In genomic region chr2:121722479-121722878, GRCh38 we compare ENCODE assay signal across 11 cellular contexts. TPM values are rescaled to one million over a fixed set of nuclear protein-coding genes. Genes with fewer than 3 reads are reported as not detected.
DNase-seq lines count a peak whose midpoint lies in the region; ATAC-seq and TF ChIP-seq lines count a peak whose summit lies in the region.
"Had no signal": no experiment of that assay in that cellular context is flagged by ENCODE, and none has a peak within 500 bp of the region (broad histone marks: within the 10 kb centered on the region; RNA-seq: fewer than 3 reads in every experiment).

No MANE protein-coding gene starts in this region.

- peaks cover 5% of the 10 kb centered on the region for H3K36me3 Mint-ChIP-seq in T-helper 2 cell treated with Interferon-gamma antibody and Interleukin-4, amounts not matched to agents 5 μg/mL and 100 μg/mL, for 36 hours (ENCODE audit: low read depth)

- no peak for ATAC-seq in HG03378 (IDR thresholded peaks at IDR 0.05; ENCODE audit: unreplicated experiment)
- ATAC-seq: stimulated activated memory B cell treated with anti-CD40 and anti-IgM and Interleukin-4, amounts not matched to agents 10 μg/mL and 1 μg/mL and 100 μg/mL, for 72 hours had no signal

- peaks cover 18% of the 10 kb centered on the region for H3K4me1 Mint-ChIP-seq in T-helper 2 cell treated with Interferon-gamma antibody and Interleukin-4, amounts not matched to agents 5 μg/mL and 100 μg/mL, for 36 hours (ENCODE audit: low read depth)

- no peak overlapping the region for H3K4me3 ChIP-seq in fibroblast of the aortic adventitia (ENCODE audit: low read depth, low read length)
- no peak overlapping the region for H3K4me3 ChIP-seq in tibial artery
- H3K4me3 ChIP-seq in esophagus muscularis mucosa, result no peak overlapping the region

- peak; percentile 73 for DNase-seq in stimulated activated CD4-positive, alpha-beta T cell treated with anti-CD3 and anti-CD28 coated beads, Interleukin-1b, Interleukin-23, amount 100 ng/mL, for 48 hours
- no peak for DNase-seq in stimulated activated CD4-positive, alpha-beta T cell treated with anti-CD3 and anti-CD28 coated beads, Interleukin-4, amount 100 ng/mL, for 1 hour
- DNase-seq in T-helper 2 cell treated with Interferon-gamma antibody and Interleukin-4, amounts not matched to agents 5 μg/mL and 100 μg/mL, for 36 hours (ENCODE audit: low spot score), result peak; percentile 59
- DNase-seq in fibroblast of the aortic adventitia (ENCODE audit: low read depth) (peak; percentile 62), tibial artery (peak in 1 of 2 donors; percentile 19), esophagus muscularis mucosa (ENCODE audit: extremely low spot score) (no peak)
- DNase-seq in stimulated activated naive CD4-positive, alpha-beta T cell treated with Interleukin-2 at 50 U/mL for 16 hours (lab: John Stamatoyannopoulos, UW), result no peak
- DNase-seq: DMS79, NCI-H1417 had no signal

- no peaks in the 10 kb centered on the region for H3K9me3 Mint-ChIP-seq in T-helper 2 cell treated with Interferon-gamma antibody and Interleukin-4, amounts not matched to agents 5 μg/mL and 100 μg/mL, for 36 hours
- H3K9me3 Mint-ChIP-seq: stimulated activated memory B cell treated with anti-CD40 and anti-IgM and Interleukin-4, amounts not matched to agents 10 μg/mL and 1 μg/mL and 100 μg/mL, for 72 hours had no signal

- intact Hi-C loops in tibial artery (cut with DNase I; ENCODE audit: low total_unique reads), result no loop called here
- intact Hi-C loops in esophagus muscularis mucosa (cut with DNase I), result no loop called here

- H3K27me3 Mint-ChIP-seq in T-helper 2 cell treated with Interferon-gamma antibody and Interleukin-4, amounts not matched to agents 5 μg/mL and 100 μg/mL, for 36 hours (ENCODE audit: low read depth), result no peaks in the 10 kb centered on the region
- H3K27me3 Mint-ChIP-seq: stimulated activated memory B cell treated with anti-CD40 and anti-IgM and Interleukin-4, amounts not matched to agents 10 μg/mL and 1 μg/mL and 100 μg/mL, for 72 hours had no signal

- H3K36me3 ChIP-seq in tibial artery (peaks cover 5 to 25% (median 10%) of the 10 kb centered on the region in 3 donors), esophagus muscularis mucosa (peaks cover 0 to 19% (median 11%) of the 10 kb centered on the region in 4 donors)

- TF ChIP-seq POLR2A in esophagus muscularis mucosa (IDR thresholded peaks at IDR 0.05; ENCODE audit: low read depth), result no peak

- H3K9me3 ChIP-seq in tibial artery, result no peaks in the 10 kb centered on the region
- no peaks in the 10 kb centered on the region for H3K9me3 ChIP-seq in esophagus muscularis mucosa

- H3K27me3 ChIP-seq in tibial artery (no peaks in the 10 kb centered on the region), esophagus muscularis mucosa (no peaks in the 10 kb centered on the region)

- TF ChIP-seq CTCF in fibroblast of the aortic adventitia (IDR thresholded peaks at IDR 0.05; ENCODE audit: insufficient read depth, low read length), result no peak
- no peak for TF ChIP-seq CTCF in tibial artery (IDR thresholded peaks at IDR 0.05)
- no peak for TF ChIP-seq CTCF in esophagus muscularis mucosa (IDR thresholded peaks at IDR 0.05)

- WGBS in esophagus muscularis mucosa, result 73% methylated on average over 5 of the region's 5 CpGs

- H3K4me1 ChIP-seq in tibial artery, result peaks cover 0 to 15% (median 2%) of the 10 kb centered on the region in 4 donors
- peaks cover 2 to 10% (median 8%) of the 10 kb centered on the region in 4 donors for H3K4me1 ChIP-seq in esophagus muscularis mucosa

- TF ChIP-seq EP300 in esophagus muscularis mucosa (IDR thresholded peaks at IDR 0.05), result no peak

- H3K4me3 Mint-ChIP-seq in T-helper 2 cell treated with Interferon-gamma antibody and Interleukin-4, amounts not matched to agents 5 μg/mL and 100 μg/mL, for 36 hours, result peak overlapping the region; percentile 1
- H3K4me3 Mint-ChIP-seq: stimulated activated memory B cell treated with anti-CD40 and anti-IgM and Interleukin-4, amounts not matched to agents 10 μg/mL and 1 μg/mL and 100 μg/mL, for 72 hours had no signal

- peak overlapping the region; percentile 59 for H3K27ac Mint-ChIP-seq in T-helper 2 cell treated with Interferon-gamma antibody and Interleukin-4, amounts not matched to agents 5 μg/mL and 100 μg/mL, for 36 hours
- H3K27ac Mint-ChIP-seq: stimulated activated memory B cell treated with anti-CD40 and anti-IgM and Interleukin-4, amounts not matched to agents 10 μg/mL and 1 μg/mL and 100 μg/mL, for 72 hours had no signal

- H3K27ac ChIP-seq in tibial artery (peak overlapping the region; percentile 16 to 57), esophagus muscularis mucosa (replicated peaks in 1 of 4) (no peak overlapping the region)

RNA-seq across cellular contexts. Expression of gene NIFK, which starts 14.2 kb away (rescaled TPM):
- total RNA-seq in fibroblast of the aortic adventitia (ENCODE audit: low replicate concordance), result 49.5 and 176 TPM in 2 replicates
- total RNA-seq in esophagus muscularis mucosa, result 10 to 100 TPM; 19.8 to 56.5 (median 28.5) TPM

RNA-seq across cellular contexts. Expression of gene TSN, which starts 33.0 kb away (rescaled TPM):
- total RNA-seq in fibroblast of the aortic adventitia (ENCODE audit: low replicate concordance), result 56.8 and 69.0 TPM in 2 replicates
- total RNA-seq in esophagus muscularis mucosa, result 10 to 100 TPM; 24.5 to 33.6 (median 26.3) TPM

Comparison
In these comparisons a context has a peak if more than half of its experiments do, and no peak if none do; other contexts are left out.
1. DNase-seq: peak in stimulated activated CD4-positive, alpha-beta T cell treated with anti-CD3 and anti-CD28 coated beads, Interleukin-1b, Interleukin-23, amount 100 ng/mL, for 48 hours (single experiment), T-helper 2 cell treated with Interferon-gamma antibody and Interleukin-4, amounts not matched to agents 5 μg/mL and 100 μg/mL, for 36 hours (single experiment) and fibroblast of the aortic adventitia (single experiment); none in stimulated activated CD4-positive, alpha-beta T cell treated with anti-CD3 and anti-CD28 coated beads, Interleukin-4, amount 100 ng/mL, for 1 hour (single experiment), stimulated activated naive CD4-positive, alpha-beta T cell treated with Interleukin-2 at 50 U/mL for 16 hours (single experiment) and esophagus muscularis mucosa (single experiment).
2. H3K27ac ChIP-seq: peak in tibial artery (2 of 2); none in esophagus muscularis mucosa (0 of 4).